ENCODE assay signal across 10 cellular contexts in the genomic region with DNA sequence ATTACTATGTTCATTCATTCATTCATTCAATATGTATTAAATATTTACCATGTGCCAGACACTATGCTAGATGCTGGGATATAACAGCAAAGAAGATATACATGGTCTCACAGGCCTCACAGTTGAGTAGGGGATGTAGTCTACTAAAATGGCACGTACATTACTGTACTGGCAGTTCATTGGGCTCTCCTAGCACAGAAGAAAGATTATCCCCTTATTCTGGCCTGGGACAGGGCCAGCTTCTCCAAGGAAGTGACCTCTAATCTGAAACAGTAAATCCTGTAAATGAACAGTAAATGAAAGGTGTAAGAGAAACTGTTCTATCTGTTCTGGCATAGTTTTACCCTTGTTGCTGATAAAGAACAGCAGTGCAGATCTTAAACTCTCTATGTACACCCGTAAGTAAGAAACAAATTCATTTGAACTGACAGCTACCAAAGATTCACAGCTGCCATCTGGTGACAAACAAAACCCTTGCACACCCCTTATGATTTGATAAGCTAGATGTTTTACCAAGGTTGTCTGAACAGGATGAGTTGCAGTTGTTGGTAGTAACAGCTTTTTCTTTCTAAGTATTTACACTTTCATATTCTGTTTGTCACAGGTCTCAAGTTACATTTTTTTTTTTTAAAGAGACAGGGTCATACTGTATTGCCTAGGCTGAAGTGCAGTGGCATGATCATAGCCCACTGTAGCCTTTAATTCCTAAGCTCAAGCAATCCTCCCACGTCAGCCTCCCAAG.
DNase-seq lines count a peak whose midpoint lies in the region; ATAC-seq and TF ChIP-seq lines count a peak whose summit lies in the region.
"Had no signal": no experiment of that assay in that cellular context is flagged by ENCODE, and none has a peak within 500 bp of the region (broad histone marks: within the 10 kb centered on the region; RNA-seq: fewer than 3 reads in every experiment).

No MANE protein-coding gene starts in this region.

- peaks cover 5% of the 10 kb centered on the region for H3K4me1 ChIP-seq in neural progenitor cell

- no peak overlapping the region for H3K4me3 Mint-ChIP-seq in effector memory CD8-positive, alpha-beta T cell
- no peak overlapping the region for H3K4me3 Mint-ChIP-seq in CD4-positive, alpha-beta T cell
- H3K4me3 Mint-ChIP-seq in neural progenitor cell: no peak overlapping the region

- no peaks in the 10 kb centered on the region for H3K36me3 ChIP-seq in neural progenitor cell

- TF ChIP-seq CTCF in CD4-positive, alpha-beta T cell (IDR thresholded peaks at IDR 0.05): no peak
- TF ChIP-seq CTCF in GM20000 (IDR thresholded peaks at IDR 0.05; ENCODE audit: extremely low read depth, missing control alignments): no peak
- TF ChIP-seq CTCF in neural progenitor cell (IDR thresholded peaks at IDR 0.05): no peak

- no peaks in the 10 kb centered on the region for H3K27me3 Mint-ChIP-seq in effector memory CD8-positive, alpha-beta T cell
- no peaks in the 10 kb centered on the region for H3K27me3 Mint-ChIP-seq in CD4-positive, alpha-beta T cell
- no peaks in the 10 kb centered on the region for H3K27me3 Mint-ChIP-seq in neural progenitor cell (ENCODE audit: insufficient read depth, low read depth)

- peak; percentile 56 for ATAC-seq in GM19463 (IDR thresholded peaks at IDR 0.05; ENCODE audit: unreplicated experiment)
- peak; percentile 37 for ATAC-seq in effector memory CD8-positive, alpha-beta T cell (replicated peaks)
- no peak for ATAC-seq in CD4-positive, alpha-beta T cell (ENCODE audit: poor library complexity)

- peaks cover 0 to 2% of the 10 kb centered on the region in 2 donors for H3K9me3 Mint-ChIP-seq in effector memory CD8-positive, alpha-beta T cell
- no peaks in the 10 kb centered on the region for H3K9me3 Mint-ChIP-seq in CD4-positive, alpha-beta T cell
- no peaks in the 10 kb centered on the region for H3K9me3 Mint-ChIP-seq in neural progenitor cell

- no peaks in the 10 kb centered on the region for H4K20me1 ChIP-seq in neural progenitor cell (ENCODE audit: low read depth)

- H3F3A ChIP-seq in neural progenitor cell (ENCODE audit: low read depth): no peaks in the 10 kb centered on the region

- H3K4me1 Mint-ChIP-seq in effector memory CD8-positive, alpha-beta T cell (ENCODE audit: low read depth in 2 of 2): peaks cover 8 to 16% of the 10 kb centered on the region in 2 donors
- H3K4me1 Mint-ChIP-seq in CD4-positive, alpha-beta T cell (ENCODE audit: low read depth): no peaks in the 10 kb centered on the region
- peaks cover 8% of the 10 kb centered on the region for H3K4me1 Mint-ChIP-seq in neural progenitor cell

- H3K27me3 ChIP-seq in CD4-positive, alpha-beta T cell (ENCODE audit: control insufficient read depth, insufficient read depth, low read length): no peaks in the 10 kb centered on the region
- H3K27me3 ChIP-seq in neural progenitor cell: no peaks in the 10 kb centered on the region

- H2AFZ ChIP-seq in neural progenitor cell (replicated peaks): no peak overlapping the region

- H3K36me3 Mint-ChIP-seq in effector memory CD8-positive, alpha-beta T cell (ENCODE audit: insufficient read depth): no peaks in the 10 kb centered on the region
- peaks cover 9% of the 10 kb centered on the region for H3K36me3 Mint-ChIP-seq in CD4-positive, alpha-beta T cell (ENCODE audit: low read depth)
- H3K36me3 Mint-ChIP-seq in neural progenitor cell: peaks cover 2% of the 10 kb centered on the region

- H3K27ac Mint-ChIP-seq in effector memory CD8-positive, alpha-beta T cell: no peak overlapping the region
- no peak overlapping the region for H3K27ac Mint-ChIP-seq in CD4-positive, alpha-beta T cell
- no peak overlapping the region for H3K27ac Mint-ChIP-seq in neural progenitor cell

- CTCF ChIA-PET in CD4-positive, alpha-beta T cell (lab: Charles Lee): interaction anchor here (1.2 kb wide), 1 partner anchor 12 kb away, joined by 3 read pairs; no protein-coding TSS in a partner anchor

- no peak overlapping the region for H3K4me2 ChIP-seq in neural progenitor cell

- DNase-seq in A172 (ENCODE audit: low spot score): peak; percentile 0
- DNase-seq in Jurkat, Clone E6-1 (ENCODE audit: low read depth, low spot score): peak; percentile 16
- no peak for DNase-seq in effector memory CD8-positive, alpha-beta T cell
- DNase-seq in CD4-positive, alpha-beta T cell: no peak
- no peak for DNase-seq in GM20000 (ENCODE audit: low spot score)
- no peak for DNase-seq in SIG-M5 treated with dmso at 0.1 percent for 504 hours (lab: John Stamatoyannopoulos, UW; ENCODE audit: unreplicated experiment)
- no peak for DNase-seq in neural progenitor cell (ENCODE audit: low spot score)
- DNase-seq: SHP77 had no signal

- POLR2A ChIA-PET in CD4-positive, alpha-beta T cell (lab: Charles Lee): interaction anchor here (0.9 kb wide), 1 partner anchor 139 kb away, joined by 4 read pairs; no protein-coding TSS in a partner anchor

- H3K27ac ChIP-seq in CD4-positive, alpha-beta T cell (ENCODE audit: low read depth, low read length): no peak overlapping the region
- no peak overlapping the region for H3K27ac ChIP-seq in neural progenitor cell
- H3K27ac ChIP-seq: coronary artery had no signal

- H3K79me2 ChIP-seq in neural progenitor cell (ENCODE audit: low read depth): no peaks in the 10 kb centered on the region

- no peak overlapping the region for H3K4me3 ChIP-seq in Jurkat, Clone E6-1 (ENCODE audit: low read length)
- no peak overlapping the region for H3K4me3 ChIP-seq in neural progenitor cell
- H3K4me3 ChIP-seq: coronary artery had no signal

- H3K9ac ChIP-seq in neural progenitor cell: no peak overlapping the region

- intact Hi-C loops in CD4-positive, alpha-beta T cell (cut with DNase I, micrococcal nuclease): no loop called here

- H3K9me3 ChIP-seq in CD4-positive, alpha-beta T cell (ENCODE audit: control insufficient read depth, low read length): no peaks in the 10 kb centered on the region
- no peaks in the 10 kb centered on the region for H3K9me3 ChIP-seq in neural progenitor cell (ENCODE audit: low read depth)

Comparison
In these comparisons a context has a peak if more than half of its experiments do, and no peak if none do; other contexts are left out.
1. DNase-seq: peak in A172 (single experiment) and Jurkat, Clone E6-1 (single experiment); none in effector memory CD8-positive, alpha-beta T cell (0 of 3), CD4-positive, alpha-beta T cell (0 of 10), GM20000 (single experiment), SIG-M5 treated with dmso at 0.1 percent for 504 hours (single experiment) and neural progenitor cell (single experiment).